In genomic region chr2:39203382-39203781, GRCh38 we compare ENCODE assay signal across 1 cellular context.
TF ChIP-seq lines count a peak whose summit lies in the region.

No MANE protein-coding gene starts in this region.

TF ChIP-seq in H1, 55 proteins besides CTCF, POLR2A, EP300 and RAD21:
- TF ChIP-seq TAF1 (IDR thresholded peaks at IDR 0.05; ENCODE audit: low read depth, low read length) (no peak), NRF1 (IDR thresholded peaks at IDR 0.05; ENCODE audit: low read depth, low read length) (no peak), CBX5 (IDR thresholded peaks at IDR 0.05; ENCODE audit: low read depth, low read length) (no peak), SAP30 (IDR thresholded peaks at IDR 0.05; ENCODE audit: insufficient read depth, insufficient replicate concordance, low read length) (no peak), EGR1 (IDR thresholded peaks at IDR 0.05; ENCODE audit: borderline replicate concordance, low read depth, low read length) (no peak), RNF2 (IDR thresholded peaks at IDR 0.05; ENCODE audit: borderline replicate concordance, low read depth, low read length, missing control alignments, poor library complexity, severe bottlenecking) (no peak)
